ENCODE assay signal across 18 cellular contexts in the genomic region with DNA sequence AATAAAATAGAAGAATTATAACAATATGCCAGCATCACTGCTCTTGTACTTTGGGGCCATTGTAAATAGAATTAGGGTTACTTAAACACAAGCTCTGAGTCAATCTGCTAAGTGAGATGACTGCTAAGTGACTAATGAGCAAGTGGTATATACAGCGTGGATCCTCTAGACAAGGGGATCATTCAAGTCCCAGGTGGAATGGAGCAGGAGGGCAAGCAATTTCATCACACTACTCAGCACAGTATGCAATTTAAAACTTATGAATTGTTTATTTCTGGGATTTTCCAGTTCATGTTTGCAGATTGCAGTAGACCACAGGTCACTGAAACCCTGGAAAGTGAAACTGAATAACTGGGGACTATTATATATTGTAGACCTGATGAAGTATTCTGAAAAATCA.
DNase-seq lines count a peak whose midpoint lies in the region; ATAC-seq and TF ChIP-seq lines count a peak whose summit lies in the region.
"Had no signal": no experiment of that assay in that cellular context is flagged by ENCODE, and none has a peak within 500 bp of the region (broad histone marks: within the 10 kb centered on the region; RNA-seq: fewer than 3 reads in every experiment).

No MANE protein-coding gene starts in this region.

- ATAC-seq in HG03571 (IDR thresholded peaks at IDR 0.05; ENCODE audit: unreplicated experiment), result no peak
- ATAC-seq: stimulated activated naive CD8-positive, alpha-beta T cell treated with anti-CD3 and anti-CD28 coated beads, Interleukin-15, amount 100 ng/mL, for 72 hours had no signal

- no peak for TF ChIP-seq CTCF in AG09319 (IDR thresholded peaks at IDR 0.05; ENCODE audit: low read depth, low read length)
- no peak for TF ChIP-seq CTCF in astrocyte of the spinal cord (IDR thresholded peaks at IDR 0.05; ENCODE audit: low read depth, low read length)

- in situ Hi-C loops in astrocyte of the spinal cord (cut with HindIII; ENCODE audit: low sequenced_read_pairs), result no loop called here

- DNase-seq in AG09319 (ENCODE audit: extremely low read depth, low read depth) (peak; percentile 14), HT1080 (ENCODE audit: low read depth) (peak; percentile 93), astrocyte of the spinal cord (ENCODE audit: low read depth, low spot score) (peak; percentile 44), foreskin melanocyte (peak; percentile 16), caudate nucleus (lab: John Stamatoyannopoulos, UW) (no peak), NCI-H2196 (lab: John Stamatoyannopoulos, UW; ENCODE audit: unreplicated experiment) (no peak), AML-193 (lab: John Stamatoyannopoulos, UW) (no peak)
- DNase-seq: activated CD4-positive, alpha-beta T cell treated with anti-CD3 and anti-CD28 coated beads, Interleukin-2, amount 10 ng/mL, durations not matched to agents 24 days and 14 days; activated CD8-positive, alpha-beta memory T cell treated with anti-CD3 and anti-CD28 coated beads, Interleukin-2, amount 50 U/mL, for 4 hours; activated effector memory CD4-positive, alpha-beta T cell treated with anti-CD3 and anti-CD28 coated beads, Interleukin-2, amount 50 U/mL, for 16 hours; NCI-H1436 treated with DMSO at 0.1 percent for 48 hours; NCI-H2227 treated with DMSO at 0.1 percent for 48 hours; NK-92 treated with Interleukin-12 subunit alpha and Interleukin-12 subunit beta, amount 100 ng/mL, for 24 hours; right lobe of liver; stimulated activated CD4-positive, alpha-beta T cell treated with anti-CD3 and anti-CD28 coated beads, Interleukin-1b, Interleukin-23, amount 100 ng/mL, for 48 hours; stimulated activated naive CD8-positive, alpha-beta T cell treated with anti-CD3 and anti-CD28 coated beads, Interleukin-15, amount 100 ng/mL, for 72 hours had no signal

- H3K27ac ChIP-seq in caudate nucleus (ENCODE audit: low read depth, low read length), result no peak overlapping the region
- H3K27ac ChIP-seq: right lobe of liver had no signal

- no peak overlapping the region for H3K4me3 ChIP-seq in astrocyte of the spinal cord (ENCODE audit: low read depth, low read length)
- H3K4me3 ChIP-seq: lung, right lobe of liver had no signal

Comparison
In these comparisons a context has a peak if more than half of its experiments do, and no peak if none do; other contexts are left out.
1. DNase-seq: peak in AG09319 (single experiment), HT1080 (single experiment), astrocyte of the spinal cord (single experiment) and foreskin melanocyte (single experiment); none in caudate nucleus (0 of 61), NCI-H2196 (single experiment) and AML-193 (0 of 2).